In genomic region chr1:226108935-226109828, GRCh38 we compare ENCODE assay signal across 8 cellular contexts. TPM values are rescaled to one million over a fixed set of nuclear protein-coding genes. Genes with fewer than 3 reads are reported as not detected.
A peak's percentile ranks its signal among the peaks of the same experiment; 100 is the strongest.
DNase-seq lines count a peak whose midpoint lies in the region; ATAC-seq and TF ChIP-seq lines count a peak whose summit lies in the region.

No MANE protein-coding gene starts in this region.

- H2AFZ ChIP-seq in OCI-LY7 (ENCODE audit: low read length), result no peak overlapping the region

- no peak overlapping the region for H3K27ac ChIP-seq in OCI-LY7 (ENCODE audit: low read depth, low read length, poor library complexity, severe bottlenecking)

- H3K4me2 ChIP-seq in OCI-LY7 (ENCODE audit: low read length), result peak overlapping the region; percentile 31

- H3K27me3 ChIP-seq in endocrine pancreas (ENCODE audit: control insufficient read depth, insufficient read depth, low read length), result no peaks in the 10 kb centered on the region

- POLR2A ChIA-PET in OCI-LY7 (lab: Charles Lee), result interaction anchor here (0.7 to 3.2 kb wide), 10 partner anchors 11 to 505 kb away, joined by 3 to 10 read pairs (median 4); partner anchors contain the start of gene SDE2
- POLR2A ChIA-PET in naive thymus-derived CD8-positive, alpha-beta T cell (lab: Charles Lee), result interaction anchor here (0.8 to 4.9 kb wide), 10 partner anchors 8 to 110 kb away, joined by 3 to 55 read pairs (median 6); partner anchors contain the start of genes H3-3A and SDE2

- DNase-seq in DMS 273 (lab: John Stamatoyannopoulos, UW; ENCODE audit: unreplicated experiment) (peak; percentile 48), DMS 273 treated with DMSO at 0.1 percent for 48 hours (lab: John Stamatoyannopoulos, UW) (no peak), OCI-LY7 (ENCODE audit: low spot score) (no peak), COLO829 (ENCODE audit: low spot score) (no peak)
- no peak for DNase-seq in naive thymus-derived CD8-positive, alpha-beta T cell
- DNase-seq in activated effector memory CD4-positive, alpha-beta T cell treated with anti-CD3 and anti-CD28 coated beads, Interleukin-2, amount 50 U/mL, for 16 hours, result no peak
- DNase-seq in stimulated activated CD4-positive, alpha-beta T cell treated with anti-CD3 and anti-CD28 coated beads, Interleukin-1b, Interleukin-23, amount 100 ng/mL, for 48 hours, result no peak

- H4K20me1 ChIP-seq in OCI-LY7 (ENCODE audit: insufficient read depth, low read length), result no peaks in the 10 kb centered on the region

- H3K9me3 ChIP-seq in OCI-LY7 (ENCODE audit: low read length), result no peaks in the 10 kb centered on the region
- no peaks in the 10 kb centered on the region for H3K9me3 ChIP-seq in endocrine pancreas (ENCODE audit: control insufficient read depth, low read length)

- H3K79me2 ChIP-seq in OCI-LY7 (ENCODE audit: insufficient read depth, low read depth, low read length), result no peaks in the 10 kb centered on the region

- intact Hi-C loops in OCI-LY7 (cut with micrococcal nuclease; ENCODE audit: unreplicated experiment), result no loop called here

- no peaks in the 10 kb centered on the region for H3K27me3 Mint-ChIP-seq in naive thymus-derived CD8-positive, alpha-beta T cell

- H3K4me1 Mint-ChIP-seq in naive thymus-derived CD8-positive, alpha-beta T cell, result peaks cover 15 to 34% (median 25%) of the 10 kb centered on the region in 4 donors

- H3K9me2 ChIP-seq in OCI-LY7 (ENCODE audit: insufficient read depth, low read length), result no peaks in the 10 kb centered on the region

- peaks cover 41% of the 10 kb centered on the region for H3K4me1 ChIP-seq in OCI-LY7 (ENCODE audit: insufficient read depth, low read length, poor library complexity, severe bottlenecking)
- H3K4me1 ChIP-seq in endocrine pancreas (ENCODE audit: control insufficient read depth, insufficient read depth, low read length), result no peaks in the 10 kb centered on the region

- CTCF ChIA-PET in OCI-LY7 (lab: Charles Lee; ENCODE audit: unreplicated experiment), result interaction anchor here (1.0 to 1.1 kb wide), 2 partner anchors 16 to 44 kb away, joined by 3 to 5 read pairs; no protein-coding TSS in a partner anchor

- peak overlapping the region; percentile 79 to 96 (median 90) for H3K27ac Mint-ChIP-seq in naive thymus-derived CD8-positive, alpha-beta T cell

- peak overlapping the region; percentile 76 for H3K9ac ChIP-seq in endocrine pancreas (ENCODE audit: control insufficient read depth, insufficient read depth, low read length)

- H3K36me3 Mint-ChIP-seq in naive thymus-derived CD8-positive, alpha-beta T cell, result no peaks in the 10 kb centered on the region

- no peak for TF ChIP-seq CTCF in OCI-LY7 (conservative IDR thresholded peaks at IDR 0.05; ENCODE audit: low read length)

- H3K36me3 ChIP-seq in OCI-LY7 (ENCODE audit: insufficient read depth, low read length) (no peaks in the 10 kb centered on the region), endocrine pancreas (ENCODE audit: control insufficient read depth, insufficient read depth, low read length) (no peaks in the 10 kb centered on the region)

- BruUV-seq in OCI-LY7 (replicated peaks; lab: Mats Ljungman, UMichigan), result no TSS peak

- peak overlapping the region; percentile 87 to 96 (median 92) for H3K4me3 Mint-ChIP-seq in naive thymus-derived CD8-positive, alpha-beta T cell

- H3K9me3 Mint-ChIP-seq in naive thymus-derived CD8-positive, alpha-beta T cell, result no peaks in the 10 kb centered on the region

- H3K4me3 ChIP-seq in OCI-LY7 (ENCODE audit: low read depth, low read length, poor library complexity, severe bottlenecking) (peak overlapping the region; percentile 73), endocrine pancreas (ENCODE audit: control insufficient read depth, insufficient read depth, low read length) (peak overlapping the region; percentile 55)

- no peak for ATAC-seq in naive thymus-derived CD8-positive, alpha-beta T cell

RNA-seq across cellular contexts. Expression of gene H3-3A, which starts 46.7 kb away (rescaled TPM):
- total RNA-seq in OCI-LY7 (2014; rRNA removed; shearing (Covaris generic)), result 365 and 416 TPM in 2 replicates
- 661 and 742 TPM in 2 replicates for total RNA-seq in OCI-LY7 (2022)
- 100 to 1,000 TPM; 440 to 444 TPM for total RNA-seq in naive thymus-derived CD8-positive, alpha-beta T cell
- polyA plus RNA-seq in naive thymus-derived CD8-positive, alpha-beta T cell, result 100 to 1,000 TPM; 736 to 904 (median 888) TPM
